25 cellular contexts compared by ENCODE assay signal in genomic region chr13:79585033-79585432, GRCh38.
DNase-seq lines count a peak whose midpoint lies in the region; ATAC-seq, FAIRE-seq and TF ChIP-seq lines count a peak whose summit lies in the region.
"Had no signal": no experiment of that assay in that cellular context is flagged by ENCODE, and none has a peak within 500 bp of the region (broad histone marks: within the 10 kb centered on the region; RNA-seq: fewer than 3 reads in every experiment).

No MANE protein-coding gene starts in this region.

- H3K27ac ChIP-seq in K562 (ENCODE audit: extremely low read depth, low read depth, low read length) = no peak overlapping the region
- H3K27ac ChIP-seq in psoas muscle = no peak overlapping the region
- H3K27ac ChIP-seq: BLaER1 had no signal

- no peak overlapping the region for H3K4me3 Mint-ChIP-seq in osteocyte (ENCODE audit: unreplicated experiment)
- H3K4me3 Mint-ChIP-seq: CD14-positive monocyte; CD4-positive, alpha-beta memory T cell; CD4-positive, CD25-positive, alpha-beta regulatory T cell; CD8-positive, alpha-beta memory T cell had no signal

- H4K20me1 ChIP-seq in K562 (replicated peaks; ENCODE audit: control insufficient read depth, insufficient read depth, low read length) = no peaks in the 10 kb centered on the region
- H4K20me1 ChIP-seq: BLaER1 had no signal

- TF ChIP-seq EP300 in K562 (IDR thresholded peaks at IDR 0.05; ENCODE audit: low read length) = no peak

- H3K36me3 ChIP-seq in MG63 (no peaks in the 10 kb centered on the region), K562 (ENCODE audit: control insufficient read depth, insufficient read depth, low read length) (no peaks in the 10 kb centered on the region), psoas muscle (ENCODE audit: insufficient read depth in 1 of 2, low read depth in 1 of 2) (no peaks in the 10 kb centered on the region)
- H3K36me3 ChIP-seq: BE2C, BLaER1 had no signal

- DNase-seq in MG63 = peak; percentile 20
- DNase-seq in RPMI7951 (ENCODE audit: low read depth) = peak; percentile 30
- peak in 1 of 4 experiments; percentile 12 for DNase-seq in K562 (ENCODE audit: extremely low read depth in 1 of 4, low spot score in 3 of 4)
- peak; percentile 38 for DNase-seq in fibroblast of mammary gland (ENCODE audit: low read depth)
- DNase-seq in DMS114 treated with DMSO at 0.1 percent for 48 hours (lab: John Stamatoyannopoulos, UW; ENCODE audit: unreplicated experiment) = no peak
- no peak for DNase-seq in osteocyte (ENCODE audit: extremely low spot score, unreplicated experiment)
- DNase-seq in psoas muscle = no peak
- DNase-seq: 8988T; ACHN; BE2C; C1 segment of cervical spinal cord; CD4-positive, alpha-beta memory T cell; CD4-positive, CD25-positive, alpha-beta regulatory T cell; CD8-positive, alpha-beta memory T cell; COR-L47; DMS 273 treated with DMSO at 0.1 percent for 48 hours; DMS79 treated with DMSO at 0.1 percent for 48 hours; GF-D8 had no signal

- H3K36me3 Mint-ChIP-seq in osteocyte (ENCODE audit: unreplicated experiment) = no peaks in the 10 kb centered on the region
- H3K36me3 Mint-ChIP-seq: CD14-positive monocyte; CD4-positive, alpha-beta memory T cell; CD4-positive, CD25-positive, alpha-beta regulatory T cell; CD8-positive, alpha-beta memory T cell had no signal

- no peaks in the 10 kb centered on the region for H3K27me3 Mint-ChIP-seq in osteocyte (ENCODE audit: unreplicated experiment)
- H3K27me3 Mint-ChIP-seq: CD4-positive, CD25-positive, alpha-beta regulatory T cell had no signal

- BruUV-seq in K562 (replicated peaks; lab: Mats Ljungman, UMichigan) = no TSS peak

- H3K4me1 Mint-ChIP-seq in osteocyte (ENCODE audit: unreplicated experiment) = peaks cover 6% of the 10 kb centered on the region
- H3K4me1 Mint-ChIP-seq: CD14-positive monocyte; CD4-positive, alpha-beta memory T cell; CD4-positive, CD25-positive, alpha-beta regulatory T cell had no signal

- intact Hi-C loops in K562 (cut with micrococcal nuclease) (no loop called here), psoas muscle (cut with DNase I) (no loop called here)

- H3K4me3 ChIP-seq in MG63 = no peak overlapping the region
- H3K4me3 ChIP-seq in K562 = no peak overlapping the region
- no peak overlapping the region for H3K4me3 ChIP-seq in fibroblast of mammary gland (ENCODE audit: control insufficient read depth, low read depth, low read length)
- no peak overlapping the region for H3K4me3 ChIP-seq in psoas muscle
- H3K4me3 ChIP-seq: BLaER1 had no signal

- FAIRE-seq in K562 (lab: Jason Lieb, UNC) = no peak
- FAIRE-seq: A204.1, G401.6, GM12892, GM18507 had no signal

- WGBS in K562 (ENCODE audit: insufficient coverage, low coverage, missing lambda C conversion rate) = 0% methylated on average over 1 of the region's 1 CpG
- 65 to 72% (median 71%) methylated on average over 1 of the region's 1 CpG for WGBS in psoas muscle, 3 donors

- H3K9me1 ChIP-seq in K562 (ENCODE audit: control insufficient read depth, insufficient read depth, low read length) = no peaks in the 10 kb centered on the region

- ATAC-seq in K562 = peak; percentile 42; the same call in 2 of the 3 replicates
- no peak for ATAC-seq in GM19397 (IDR thresholded peaks at IDR 0.05; ENCODE audit: unreplicated experiment)
- ATAC-seq in psoas muscle = no peak

- TF ChIP-seq CTCF in K562 (IDR thresholded peaks at IDR 0.05 in 2 of 3, conservative IDR thresholded peaks at IDR 0.05 in 1 of 3; ENCODE audit: insufficient read depth in 2 of 3, low read depth in 1 of 3, low read length in 3 of 3) (no peak), fibroblast of mammary gland (conservative IDR thresholded peaks at IDR 0.05; ENCODE audit: control insufficient read depth, insufficient read depth, low read depth, low read length) (no peak), osteocyte (IDR thresholded peaks at IDR 0.05) (no peak), psoas muscle (IDR thresholded peaks at IDR 0.05) (no peak)

- H3K9me3 Mint-ChIP-seq in osteocyte (ENCODE audit: unreplicated experiment) = peaks cover 11% of the 10 kb centered on the region

- POLR2A ChIA-PET in K562 (lab: Yijun Ruan, JAX) = interaction anchor here (0.6 kb wide), 1 partner anchor 507 kb away, joined by 3 read pairs; no protein-coding TSS in a partner anchor

- TF ChIP-seq POLR2A in K562 (conservative IDR thresholded peaks at IDR 0.05) = no peak

- peaks cover 3% of the 10 kb centered on the region for H3K9me3 ChIP-seq in MG63
- H3K9me3 ChIP-seq in K562 (replicated peaks; ENCODE audit: control insufficient read depth, insufficient read depth, low read depth, low read length) = no peaks in the 10 kb centered on the region
- H3K9me3 ChIP-seq in psoas muscle = no peaks in the 10 kb centered on the region
- H3K9me3 ChIP-seq: BE2C had no signal

- H3K4me2 ChIP-seq in K562 (ENCODE audit: insufficient read depth, low read length) = no peak overlapping the region
- H3K4me2 ChIP-seq: BLaER1 had no signal

- H3K79me2 ChIP-seq in K562 (ENCODE audit: control insufficient read depth, insufficient read depth, low read length) = no peaks in the 10 kb centered on the region

- in situ Hi-C loops in K562 (cut with MboI) = no loop called here

- no peaks in the 10 kb centered on the region for H3K4me1 ChIP-seq in K562 (replicated peaks in 1 of 2; ENCODE audit: control insufficient read depth in 2 of 2, insufficient read depth in 2 of 2, low read length in 2 of 2)
- H3K4me1 ChIP-seq in psoas muscle = no peaks in the 10 kb centered on the region
- H3K4me1 ChIP-seq: BE2C, BLaER1 had no signal

- H3K27me3 ChIP-seq in MG63 (no peaks in the 10 kb centered on the region), K562 (ENCODE audit: control insufficient read depth in 2 of 2, insufficient read depth in 2 of 2, low read length in 2 of 2) (no peaks in the 10 kb centered on the region), psoas muscle (ENCODE audit: insufficient read depth in 3 of 3, low read length in 2 of 3) (no peaks in the 10 kb centered on the region)
- H3K27me3 ChIP-seq: BE2C, BLaER1 had no signal

- H3K9ac ChIP-seq in K562 (ENCODE audit: insufficient read depth in 1 of 2, low read depth in 2 of 2, low read length in 2 of 2) = no peak overlapping the region
- H3K9ac ChIP-seq: BLaER1 had no signal

- no peak overlapping the region for H3K27ac Mint-ChIP-seq in osteocyte (ENCODE audit: unreplicated experiment)
- H3K27ac Mint-ChIP-seq: CD14-positive monocyte; CD4-positive, CD25-positive, alpha-beta regulatory T cell; CD8-positive, alpha-beta memory T cell had no signal

- TF ChIP-seq RAD21 in K562 (CRISPR knock-in tag; conservative IDR thresholded peaks at IDR 0.05 in 1 of 2, IDR thresholded peaks at IDR 0.05 in 1 of 2) = no peak

- H2AFZ ChIP-seq in K562 (ENCODE audit: low read depth, low read length) = no peak overlapping the region

- CTCF ChIA-PET in K562 (lab: Yijun Ruan, JAX; ENCODE audit: low intra/inter-chr PET ratio) = no interaction called here

TF ChIP-seq in K562, 482 proteins besides CTCF, POLR2A, EP300 and RAD21 (continues in another document):
- TF ChIP-seq KLF16 (IDR thresholded peaks at IDR 0.05) (peak; percentile 57; the same call in 1 of the 2 replicates), TAL1 (IDR thresholded peaks at IDR 0.05) (peak; percentile 85), NFIC (IDR thresholded peaks at IDR 0.05) (peak; percentile 71), TRIM24 (IDR thresholded peaks at IDR 0.05) (peak; percentile 49 to 61; a peak in 3 of 4 replicates), RBFOX2 (IDR thresholded peaks at IDR 0.05; ENCODE audit: low read depth, low read length) (no peak), TEAD4 (IDR thresholded peaks at IDR 0.05; ENCODE audit: low read length) (peak; percentile 79), TEAD4 (CRISPR knock-in tag; IDR thresholded peaks at IDR 0.05; ENCODE audit: borderline replicate concordance) (no peak), CBFA2T2 (conservative IDR thresholded peaks at IDR 0.05) (peak; percentile 83), VEZF1 (CRISPR knock-in tag; IDR thresholded peaks at IDR 0.05) (no peak), MTA2 (IDR thresholded peaks at IDR 0.05; ENCODE audit: low read depth) (peak; percentile 63), NCOR1 (IDR thresholded peaks at IDR 0.05) (peak; percentile 79), XRCC3 (IDR thresholded peaks at IDR 0.05) (no peak), FOSL1 (tag; conservative IDR thresholded peaks at IDR 0.05) (peak; percentile 68), CEBPB (tag; IDR thresholded peaks at IDR 0.05) (peak; percentile 68), CBFA2T3 (IDR thresholded peaks at IDR 0.05) (peak; percentile 87)
- TF ChIP-seq, protein P1, sequence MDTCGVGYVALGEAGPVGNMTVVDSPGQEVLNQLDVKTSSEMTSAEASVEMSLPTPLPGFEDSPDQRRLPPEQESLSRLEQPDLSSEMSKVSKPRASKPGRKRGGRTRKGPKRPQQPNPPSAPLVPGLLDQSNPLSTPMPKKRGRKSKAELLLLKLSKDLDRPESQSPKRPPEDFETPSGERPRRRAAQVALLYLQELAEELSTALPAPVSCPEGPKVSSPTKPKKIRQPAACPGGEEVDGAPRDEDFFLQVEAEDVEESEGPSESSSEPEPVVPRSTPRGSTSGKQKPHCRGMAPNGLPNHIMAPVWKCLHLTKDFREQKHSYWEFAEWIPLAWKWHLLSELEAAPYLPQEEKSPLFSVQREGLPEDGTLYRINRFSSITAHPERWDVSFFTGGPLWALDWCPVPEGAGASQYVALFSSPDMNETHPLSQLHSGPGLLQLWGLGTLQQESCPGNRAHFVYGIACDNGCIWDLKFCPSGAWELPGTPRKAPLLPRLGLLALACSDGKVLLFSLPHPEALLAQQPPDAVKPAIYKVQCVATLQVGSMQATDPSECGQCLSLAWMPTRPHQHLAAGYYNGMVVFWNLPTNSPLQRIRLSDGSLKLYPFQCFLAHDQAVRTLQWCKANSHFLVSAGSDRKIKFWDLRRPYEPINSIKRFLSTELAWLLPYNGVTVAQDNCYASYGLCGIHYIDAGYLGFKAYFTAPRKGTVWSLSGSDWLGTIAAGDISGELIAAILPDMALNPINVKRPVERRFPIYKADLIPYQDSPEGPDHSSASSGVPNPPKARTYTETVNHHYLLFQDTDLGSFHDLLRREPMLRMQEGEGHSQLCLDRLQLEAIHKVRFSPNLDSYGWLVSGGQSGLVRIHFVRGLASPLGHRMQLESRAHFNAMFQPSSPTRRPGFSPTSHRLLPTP (IDR thresholded peaks at IDR 0.05; ENCODE audit: borderline replicate concordance, extremely low read depth, insufficient read length) = no peak

Comparison
In these comparisons a context has a peak if more than half of its experiments do, and no peak if none do; other contexts are left out.
1. DNase-seq: peak in MG63 (single experiment), RPMI7951 (single experiment) and fibroblast of mammary gland (single experiment); none in DMS114 treated with DMSO at 0.1 percent for 48 hours (single experiment), osteocyte (single experiment) and psoas muscle (0 of 2).